In genomic region chr3:111763968-111764367, GRCh38 we compare ENCODE assay signal across 14 cellular contexts.
DNase-seq lines count a peak whose midpoint lies in the region; ATAC-seq, FAIRE-seq and TF ChIP-seq lines count a peak whose summit lies in the region.
"Had no signal": no experiment of that assay in that cellular context is flagged by ENCODE, and none has a peak within 500 bp of the region (broad histone marks: within the 10 kb centered on the region; RNA-seq: fewer than 3 reads in every experiment).

No MANE protein-coding gene starts in this region.

- POLR2A ChIA-PET in HepG2 (lab: Yijun Ruan, JAX), result interaction anchor here (1.2 to 1.6 kb wide), 3 partner anchors 31 to 215 kb away, joined by 3 to 7 read pairs (median 5); partner anchors contain the start of gene ABHD10

- 52% methylated on average over 2 of the region's 2 CpGs for whole genome bisulfite sequencing in HepG2 (ENCODE audit: low lambda C conversion rate)

- in situ Hi-C loops in HepG2 (cut with HindIII; ENCODE audit: extremely low pct_ligation_motif_present, low pct_unique_long_range_greater_than_20kb), result no loop called here

- H3K27me3 ChIP-seq in HepG2 (ENCODE audit: control insufficient read depth in 1 of 2, insufficient read depth in 2 of 2, low read length in 2 of 2) (no peaks in the 10 kb centered on the region), stomach smooth muscle (ENCODE audit: control insufficient read depth in 1 of 2, insufficient read depth in 2 of 2, low read length in 2 of 2) (no peaks in the 10 kb centered on the region)

- no peak overlapping the region for H3K9ac ChIP-seq in HepG2 (ENCODE audit: insufficient read depth, low read depth, low read length)
- H3K9ac ChIP-seq in stomach smooth muscle (ENCODE audit: low read length in 2 of 2), result peak overlapping the region in 1 of 2 donors; percentile 71

- CTCF ChIA-PET in HepG2 (lab: Yijun Ruan, JAX; ENCODE audit: low intra/inter-chr PET ratio, low total read pairs), result no interaction called here

- TF ChIP-seq EP300 in HepG2 (IDR thresholded peaks at IDR 0.05; ENCODE audit: low read depth in 2 of 2, low read length in 2 of 2) (no peak), HepG2 (CRISPR knock-in tag; IDR thresholded peaks at IDR 0.05; ENCODE audit: borderline replicate concordance) (no peak)

- H3K4me2 ChIP-seq in HepG2 (ENCODE audit: low read depth, low read length), result no peak overlapping the region

- TF ChIP-seq POLR2A in HepG2 (IDR thresholded peaks at IDR 0.05; ENCODE audit: insufficient read depth in 1 of 2, low read depth in 2 of 2, low read length in 2 of 2), result no peak

- H3K4me3 ChIP-seq in choroid plexus epithelial cell (ENCODE audit: low read depth, low read length) (no peak overlapping the region), HepG2 (replicated peaks in 1 of 3; ENCODE audit: insufficient read depth in 1 of 3, low read depth in 2 of 3, low read length in 3 of 3) (no peak overlapping the region), stomach smooth muscle (ENCODE audit: low read length in 2 of 2) (no peak overlapping the region)

- H3K79me2 ChIP-seq in HepG2 (ENCODE audit: insufficient read depth, low read length), result peaks cover 8% of the 10 kb centered on the region

- H3K27ac ChIP-seq in HepG2 (ENCODE audit: extremely low read length, insufficient read depth, low read length), result no peak overlapping the region
- H3K27ac ChIP-seq in stomach smooth muscle (ENCODE audit: low read length), result peak overlapping the region; percentile 79

- H3K4me1 ChIP-seq in HepG2 (ENCODE audit: insufficient read depth, low read length) (peaks cover 52% of the 10 kb centered on the region), stomach smooth muscle (ENCODE audit: control insufficient read depth, insufficient read depth, low read length) (peaks cover 44% of the 10 kb centered on the region)

- no peak overlapping the region for H2AFZ ChIP-seq in HepG2 (ENCODE audit: low read length)

- H3K36me3 ChIP-seq in HepG2 (replicated peaks in 1 of 2; ENCODE audit: control insufficient read depth in 1 of 2, insufficient read depth in 2 of 2, low read length in 2 of 2), result no peaks in the 10 kb centered on the region
- no peaks in the 10 kb centered on the region for H3K36me3 ChIP-seq in stomach smooth muscle (ENCODE audit: control insufficient read depth in 2 of 2, insufficient read depth in 2 of 2, low read length in 2 of 2)

- BruUV-seq in HepG2 (replicated peaks; lab: Mats Ljungman, UMichigan), result no TSS peak

- no peak for DNase-seq in GM18507 (ENCODE audit: extremely low spot score, insufficient read length, low read depth)
- peak; percentile 67 for DNase-seq in choroid plexus epithelial cell (ENCODE audit: low read depth)
- no peak for DNase-seq in HepG2 (ENCODE audit: low spot score)
- no peak for DNase-seq in NK-92 (lab: John Stamatoyannopoulos, UW; ENCODE audit: unreplicated experiment)
- no peak for DNase-seq in foreskin melanocyte
- DNase-seq in GM19240 (ENCODE audit: insufficient read length, low spot score), result no peak
- DNase-seq: activated effector memory CD4-positive, alpha-beta T cell treated with anti-CD3 and anti-CD28 coated beads, Interleukin-2, amount 50 U/mL, for 16 hours; CD8-positive, alpha-beta memory T cell; effector memory CD8-positive, alpha-beta T cell; SHP77 treated with DMSO at 0.1 percent for 48 hours; stimulated activated CD4-positive, alpha-beta T cell treated with anti-CD3 and anti-CD28 coated beads, Interleukin-12 subunit alpha, Interleukin-12 subunit beta, amount 100 ng/mL, for 4 hours had no signal

- no peaks in the 10 kb centered on the region for H4K20me1 ChIP-seq in HepG2 (ENCODE audit: insufficient read depth, low read length)

- ATAC-seq in HepG2 (no peak), HG03439 (IDR thresholded peaks at IDR 0.05; ENCODE audit: unreplicated experiment) (no peak)
- ATAC-seq: activated CD4-positive, CD25-positive, alpha-beta regulatory T cell treated with anti-CD3 and anti-CD28 coated beads, Interleukin-2, amount 50 U/mL, for 24 hours; effector memory CD8-positive, alpha-beta T cell had no signal

- TF ChIP-seq RAD21 in HepG2 (CRISPR knock-in tag; IDR thresholded peaks at IDR 0.05), result no peak

- intact Hi-C loops in HepG2 (cut with micrococcal nuclease; ENCODE audit: unreplicated experiment), result loop anchor here (1.0 kb wide), 1 partner anchor 29 kb away; no protein-coding TSS in a partner anchor

- H3K9me3 ChIP-seq in HepG2 (ENCODE audit: low read length), result no peaks in the 10 kb centered on the region
- H3K9me3 ChIP-seq in stomach smooth muscle (ENCODE audit: control insufficient read depth in 2 of 2, low read length in 2 of 2), result no peaks in the 10 kb centered on the region

- TF ChIP-seq CTCF in choroid plexus epithelial cell (conservative IDR thresholded peaks at IDR 0.05; ENCODE audit: low read depth, low read length) (no peak), HepG2 (CRISPR knock-in tag; IDR thresholded peaks at IDR 0.05) (no peak)

- FAIRE-seq in GM18507 (lab: Jason Lieb, UNC), result peak; percentile 5
- FAIRE-seq in HepG2 (lab: Jason Lieb, UNC), result no peak

TF ChIP-seq in HepG2, 621 proteins besides CTCF, POLR2A, EP300 and RAD21:
- TF ChIP-seq ZNF687 (CRISPR knock-in tag; IDR thresholded peaks at IDR 0.05), result no peak
- TF ChIP-seq ZNF343 (CRISPR knock-in tag; IDR thresholded peaks at IDR 0.05), result no peak
- no peak for TF ChIP-seq CCDC6 (CRISPR knock-in tag; IDR thresholded peaks at IDR 0.05)
- 0 out of 2 replicates have a peak, but pooled peaks have one; percentile 10 for TF ChIP-seq NR2C2 (CRISPR knock-in tag; IDR thresholded peaks at IDR 0.05; ENCODE audit: borderline replicate concordance)
- TF ChIP-seq TRIM24 (CRISPR knock-in tag; IDR thresholded peaks at IDR 0.05), result no peak
- TF ChIP-seq NR2F6 (IDR thresholded peaks at IDR 0.05), result peak; percentile 49; the same call in 1 of the 2 replicates
- TF ChIP-seq NR2F6 (CRISPR knock-in tag; IDR thresholded peaks at IDR 0.05), result no peak
- no peak for TF ChIP-seq NR1H2 (CRISPR knock-in tag; IDR thresholded peaks at IDR 0.05; ENCODE audit: borderline replicate concordance, low read depth)
- no peak for TF ChIP-seq MTERF4 (CRISPR knock-in tag; IDR thresholded peaks at IDR 0.05)
- no peak for TF ChIP-seq ZBTB44 (CRISPR knock-in tag; IDR thresholded peaks at IDR 0.05)
